ENCODE assay signal across 1 cellular context in genomic region chr2:112694182-112694581, GRCh38.
TF ChIP-seq lines count a peak whose summit lies in the region.

No MANE protein-coding gene starts in this region.

TF ChIP-seq in IMR-90, 13 proteins besides CTCF, POLR2A, EP300 and RAD21 (continued from another document):
- no peak for TF ChIP-seq BHLHE40 (IDR thresholded peaks at IDR 0.05; ENCODE audit: low read depth, low read length)
- TF ChIP-seq MXI1 (IDR thresholded peaks at IDR 0.05; ENCODE audit: borderline replicate concordance, low read depth, low read length) = no peak
- no peak for TF ChIP-seq USF2 (IDR thresholded peaks at IDR 0.05; ENCODE audit: low read depth, low read length)
- TF ChIP-seq RCOR1 (IDR thresholded peaks at IDR 0.05; ENCODE audit: insufficient replicate concordance, low read length) = no peak
- no peak for TF ChIP-seq ELK1 (IDR thresholded peaks at IDR 0.05; ENCODE audit: borderline replicate concordance, low read depth, low read length)
